ENCODE assay signal across 15 cellular contexts in genomic region chr6:15509335-15509933, GRCh38.
DNase-seq lines count a peak whose midpoint lies in the region; ATAC-seq and TF ChIP-seq lines count a peak whose summit lies in the region.
"Had no signal": no experiment of that assay in that cellular context is flagged by ENCODE, and none has a peak within 500 bp of the region (broad histone marks: within the 10 kb centered on the region; RNA-seq: fewer than 3 reads in every experiment).

No MANE protein-coding gene starts in this region.

- no peak overlapping the region for H3K4me3 Mint-ChIP-seq in CD4-positive, alpha-beta T cell
- H3K4me3 Mint-ChIP-seq in activated naive CD8-positive, alpha-beta T cell treated with anti-CD3 and anti-CD28 coated beads, Interleukin-2, amount 10 ng/mL, durations not matched to agents 7 days and 5 days, result no peak overlapping the region
- no peak overlapping the region for H3K4me3 Mint-ChIP-seq in naive thymus-derived CD4-positive, alpha-beta T cell

- no peaks in the 10 kb centered on the region for H3K9me3 ChIP-seq in CD4-positive, alpha-beta T cell (ENCODE audit: control insufficient read depth, low read length)
- no peaks in the 10 kb centered on the region for H3K9me3 ChIP-seq in HUES6 (ENCODE audit: control insufficient read depth, insufficient read depth, low read depth, low read length)
- H3K9me3 ChIP-seq in naive thymus-derived CD4-positive, alpha-beta T cell (ENCODE audit: control insufficient read depth in 2 of 3, low read length in 3 of 3), result no peaks in the 10 kb centered on the region
- H3K9me3 ChIP-seq: colonic mucosa, gastroesophageal sphincter, lower lobe of right lung had no signal

- H3K9ac ChIP-seq in HUES6 (ENCODE audit: low read length), result no peak overlapping the region
- H3K9ac ChIP-seq: KMS-11 had no signal

- peaks cover 88% of the 10 kb centered on the region for H3K36me3 Mint-ChIP-seq in CD4-positive, alpha-beta T cell (ENCODE audit: low read depth)
- peaks cover 5% of the 10 kb centered on the region for H3K36me3 Mint-ChIP-seq in activated naive CD8-positive, alpha-beta T cell treated with anti-CD3 and anti-CD28 coated beads, Interleukin-2, amount 10 ng/mL, durations not matched to agents 7 days and 5 days
- peaks cover 9 to 55% (median 15%) of the 10 kb centered on the region in 5 donors for H3K36me3 Mint-ChIP-seq in naive thymus-derived CD4-positive, alpha-beta T cell

- no peak overlapping the region for H3K4me3 ChIP-seq in HUES6 (ENCODE audit: low read depth, low read length)
- H3K4me3 ChIP-seq in naive thymus-derived CD4-positive, alpha-beta T cell (ENCODE audit: low read length), result no peak overlapping the region
- H3K4me3 ChIP-seq: colonic mucosa, gastroesophageal sphincter, lower lobe of right lung had no signal

- H3K27me3 ChIP-seq in CD4-positive, alpha-beta T cell (ENCODE audit: control insufficient read depth, insufficient read depth, low read length), result no peaks in the 10 kb centered on the region
- no peaks in the 10 kb centered on the region for H3K27me3 ChIP-seq in HUES6 (ENCODE audit: control insufficient read depth, insufficient read depth, low read length)
- no peaks in the 10 kb centered on the region for H3K27me3 ChIP-seq in naive thymus-derived CD4-positive, alpha-beta T cell (ENCODE audit: control insufficient read depth in 2 of 2, insufficient read depth in 2 of 2, low read length in 2 of 2)
- H3K27me3 ChIP-seq: colonic mucosa, gastroesophageal sphincter had no signal

- H3K36me3 ChIP-seq in HUES6 (ENCODE audit: control insufficient read depth, insufficient read depth, low read length), result peaks cover 99% of the 10 kb centered on the region
- peaks cover 0 to 100% (median 15%) of the 10 kb centered on the region in 3 experiments for H3K36me3 ChIP-seq in naive thymus-derived CD4-positive, alpha-beta T cell (ENCODE audit: control insufficient read depth in 2 of 3, insufficient read depth in 3 of 3, low read length in 3 of 3)
- H3K36me3 ChIP-seq: colonic mucosa had no signal

- H3K27ac ChIP-seq in CD4-positive, alpha-beta T cell (ENCODE audit: low read depth, low read length), result no peak overlapping the region
- H3K27ac ChIP-seq in HUES6 (ENCODE audit: low read depth, low read length), result 0 out of 2 replicates have a peak overlapping the region, but pooled peaks have one; percentile 15
- H3K27ac ChIP-seq in naive thymus-derived CD4-positive, alpha-beta T cell (ENCODE audit: low read depth, low read length), result no peak overlapping the region
- H3K27ac ChIP-seq: colonic mucosa, gastroesophageal sphincter, KMS-11, lower lobe of right lung had no signal

- POLR2A ChIA-PET in CD4-positive, alpha-beta T cell (lab: Charles Lee), result no interaction called here
- POLR2A ChIA-PET in activated naive CD8-positive, alpha-beta T cell treated with anti-CD3 and anti-CD28 coated beads, Interleukin-2, amount 10 ng/mL, durations not matched to agents 7 days and 5 days (lab: Charles Lee), result no interaction called here
- POLR2A ChIA-PET in naive thymus-derived CD4-positive, alpha-beta T cell (lab: Charles Lee), result no interaction called here

- ATAC-seq in CD4-positive, alpha-beta T cell (ENCODE audit: poor library complexity), result no peak
- no peak for ATAC-seq in activated naive CD8-positive, alpha-beta T cell treated with anti-CD3 and anti-CD28 coated beads, Interleukin-2, amount 10 ng/mL, durations not matched to agents 7 days and 5 days (ENCODE audit: low read depth)
- no peak for ATAC-seq in naive thymus-derived CD4-positive, alpha-beta T cell
- ATAC-seq: gastroesophageal sphincter, lower lobe of right lung had no signal

- no peak for TF ChIP-seq CTCF in CD4-positive, alpha-beta T cell (IDR thresholded peaks at IDR 0.05)

- no peaks in the 10 kb centered on the region for H3K27me3 Mint-ChIP-seq in CD4-positive, alpha-beta T cell
- H3K27me3 Mint-ChIP-seq in activated naive CD8-positive, alpha-beta T cell treated with anti-CD3 and anti-CD28 coated beads, Interleukin-2, amount 10 ng/mL, durations not matched to agents 7 days and 5 days, result no peaks in the 10 kb centered on the region
- no peaks in the 10 kb centered on the region for H3K27me3 Mint-ChIP-seq in naive thymus-derived CD4-positive, alpha-beta T cell

- H3K4me1 ChIP-seq in HUES6 (ENCODE audit: control insufficient read depth, insufficient read depth, low read length), result peaks cover 20% of the 10 kb centered on the region
- no peaks in the 10 kb centered on the region for H3K4me1 ChIP-seq in naive thymus-derived CD4-positive, alpha-beta T cell (ENCODE audit: control insufficient read depth in 2 of 2, insufficient read depth in 2 of 2, low read length in 2 of 2)
- H3K4me1 ChIP-seq: colonic mucosa had no signal

- peak overlapping the region; percentile 20 for H3K27ac Mint-ChIP-seq in CD4-positive, alpha-beta T cell
- H3K27ac Mint-ChIP-seq in activated naive CD8-positive, alpha-beta T cell treated with anti-CD3 and anti-CD28 coated beads, Interleukin-2, amount 10 ng/mL, durations not matched to agents 7 days and 5 days, result peak overlapping the region; percentile 20
- peak overlapping the region in 5 of 9 donors; percentile 27 to 62 (median 43) for H3K27ac Mint-ChIP-seq in naive thymus-derived CD4-positive, alpha-beta T cell

- no peak for DNase-seq in CD4-positive, alpha-beta T cell
- DNase-seq in activated naive CD8-positive, alpha-beta T cell treated with anti-CD3 and anti-CD28 coated beads, Interleukin-2, amount 10 ng/mL, durations not matched to agents 7 days and 5 days, result no peak
- no peak for DNase-seq in naive thymus-derived CD4-positive, alpha-beta T cell
- DNase-seq in NCI-H1694 treated with DMSO at 0.1 percent for 48 hours (lab: John Stamatoyannopoulos, UW), result no peak
- no peak for DNase-seq in stimulated activated CD4-positive, alpha-beta T cell treated with anti-CD3 and anti-CD28 coated beads, Interleukin-12 subunit alpha, Interleukin-12 subunit beta, amount 100 ng/mL, for 4 hours
- DNase-seq in stimulated activated CD4-positive, alpha-beta T cell treated with anti-CD3 and anti-CD28 coated beads, Interleukin-2, amount 100 ng/mL, for 24 hours, result no peak
- DNase-seq: activated CD4-positive, alpha-beta T cell treated with anti-CD3 and anti-CD28 coated beads for 4 hours; colonic mucosa; GDM1; lower lobe of right lung; NCI-H1105 treated with DMSO at 0.1 percent for 48 hours; SHP77 treated with DMSO at 0.1 percent for 48 hours had no signal

- CTCF ChIA-PET in CD4-positive, alpha-beta T cell (lab: Charles Lee), result no interaction called here
- CTCF ChIA-PET in naive thymus-derived CD4-positive, alpha-beta T cell (lab: Charles Lee), result no interaction called here

- no peaks in the 10 kb centered on the region for H3K9me3 Mint-ChIP-seq in CD4-positive, alpha-beta T cell
- H3K9me3 Mint-ChIP-seq in activated naive CD8-positive, alpha-beta T cell treated with anti-CD3 and anti-CD28 coated beads, Interleukin-2, amount 10 ng/mL, durations not matched to agents 7 days and 5 days, result no peaks in the 10 kb centered on the region
- H3K9me3 Mint-ChIP-seq in naive thymus-derived CD4-positive, alpha-beta T cell, result no peaks in the 10 kb centered on the region

- H3K4me1 Mint-ChIP-seq in CD4-positive, alpha-beta T cell (ENCODE audit: low read depth), result no peaks in the 10 kb centered on the region
- H3K4me1 Mint-ChIP-seq in activated naive CD8-positive, alpha-beta T cell treated with anti-CD3 and anti-CD28 coated beads, Interleukin-2, amount 10 ng/mL, durations not matched to agents 7 days and 5 days, result peaks cover under 1% of the 10 kb centered on the region
- peaks cover 0 to 13% (median 5%) of the 10 kb centered on the region in 7 donors for H3K4me1 Mint-ChIP-seq in naive thymus-derived CD4-positive, alpha-beta T cell

- intact Hi-C loops in CD4-positive, alpha-beta T cell (cut with DNase I, micrococcal nuclease), result no loop called here
- intact Hi-C loops in naive thymus-derived CD4-positive, alpha-beta T cell (cut with micrococcal nuclease), result no loop called here
